ENCODE assay signal across 8 cellular contexts in genomic region chr21:33640697-33641338, GRCh38. TPM values are rescaled to one million over a fixed set of nuclear protein-coding genes. Genes with fewer than 3 reads are reported as not detected.
DNase-seq lines count a peak whose midpoint lies in the region; ATAC-seq and TF ChIP-seq lines count a peak whose summit lies in the region.

No MANE protein-coding gene starts in this region.

- H3K4me1 Mint-ChIP-seq in activated CD4-positive, alpha-beta memory T cell treated with anti-CD3 and anti-CD28 coated beads, Interleukin-2, amount 10 ng/mL, durations not matched to agents 7 days and 5 days = peaks cover 25% of the 10 kb centered on the region

- in situ Hi-C loops in KBM-7 (cut with MboI; ENCODE audit: low pct_unique_long_range_greater_than_20kb, low sequenced_read_pairs) = no loop called here

- H3K27me3 ChIP-seq in BE2C (no peaks in the 10 kb centered on the region), HCT116 (ENCODE audit: insufficient read depth, low read length) (no peaks in the 10 kb centered on the region), right cardiac atrium (ENCODE audit: control insufficient read depth, insufficient read depth) (no peaks in the 10 kb centered on the region)

- peak overlapping the region; percentile 65 for H3K27ac ChIP-seq in HCT116 (ENCODE audit: low read depth, low read length)
- H3K27ac ChIP-seq in right cardiac atrium (ENCODE audit: low read length) = peak overlapping the region; percentile 86

- peaks cover 76% of the 10 kb centered on the region for H3K79me2 ChIP-seq in HCT116 (ENCODE audit: insufficient read depth, low read length)

- H3K4me3 Mint-ChIP-seq in activated CD4-positive, alpha-beta memory T cell treated with anti-CD3 and anti-CD28 coated beads, Interleukin-2, amount 10 ng/mL, durations not matched to agents 7 days and 5 days = peak overlapping the region; percentile 91

- no peaks in the 10 kb centered on the region for H3K9me3 Mint-ChIP-seq in activated CD4-positive, alpha-beta memory T cell treated with anti-CD3 and anti-CD28 coated beads, Interleukin-2, amount 10 ng/mL, durations not matched to agents 7 days and 5 days

- POLR2A ChIA-PET in HCT116 (lab: Charles Lee) = no interaction called here
- POLR2A ChIA-PET in activated CD4-positive, alpha-beta memory T cell treated with anti-CD3 and anti-CD28 coated beads, Interleukin-2, amount 10 ng/mL, durations not matched to agents 7 days and 5 days (lab: Charles Lee) = interaction anchor here (0.7 to 1.4 kb wide), 4 partner anchors 57 to 258 kb away, joined by 3 to 4 read pairs (median 3); partner anchors contain the start of gene SON

- H3K4me1 ChIP-seq in BE2C (no peaks in the 10 kb centered on the region), HCT116 (ENCODE audit: control insufficient read depth in 1 of 2, insufficient read depth in 2 of 2, low read length in 2 of 2) (peaks cover 12 to 13% of the 10 kb centered on the region in 2 experiments; a peak in 3 of 4 replicates), right cardiac atrium (ENCODE audit: control insufficient read depth, insufficient read depth, low read length) (peaks cover 3% of the 10 kb centered on the region)

- RAD21 ChIA-PET in HCT116 (lab: Charles Lee; ENCODE audit: low non-redundant PET in 1 of 2, low total read pairs in 2 of 2, uncharacterized antibody in 2 of 2, unreplicated experiment in 2 of 2) = no interaction called here

- H3K27ac Mint-ChIP-seq in activated CD4-positive, alpha-beta memory T cell treated with anti-CD3 and anti-CD28 coated beads, Interleukin-2, amount 10 ng/mL, durations not matched to agents 7 days and 5 days = peak overlapping the region; percentile 97

- TF ChIP-seq CTCF in BE2C (IDR thresholded peaks at IDR 0.05; ENCODE audit: low read depth, low read length) (no peak), HCT116 (IDR thresholded peaks at IDR 0.05 in 2 of 3, conservative IDR thresholded peaks at IDR 0.05 in 1 of 3; ENCODE audit: borderline replicate concordance in 1 of 3, insufficient read depth in 1 of 3, low read depth in 2 of 3, low read length in 2 of 3) (no peak)

- no peaks in the 10 kb centered on the region for H3K9me3 ChIP-seq in BE2C
- H3K9me3 ChIP-seq in HCT116 (ENCODE audit: control insufficient read depth in 1 of 2, insufficient read depth in 1 of 2, low read depth in 1 of 2, low read length in 2 of 2) = no peaks in the 10 kb centered on the region
- H3K9me3 ChIP-seq in right cardiac atrium (ENCODE audit: control insufficient read depth, low read length) = no peaks in the 10 kb centered on the region

- 26% methylated on average over 18 of the region's 18 CpGs for whole genome bisulfite sequencing in right cardiac atrium

- H3K36me3 Mint-ChIP-seq in activated CD4-positive, alpha-beta memory T cell treated with anti-CD3 and anti-CD28 coated beads, Interleukin-2, amount 10 ng/mL, durations not matched to agents 7 days and 5 days (ENCODE audit: low read depth) = peaks cover 9% of the 10 kb centered on the region

- peak; percentile 19 for DNase-seq in BE2C
- peak; percentile 4 for DNase-seq in HCT116 (ENCODE audit: low read depth, low spot score)
- no peak for DNase-seq in activated CD4-positive, alpha-beta memory T cell treated with anti-CD3 and anti-CD28 coated beads, Interleukin-2, amount 10 ng/mL, durations not matched to agents 7 days and 5 days
- no peak for DNase-seq in right cardiac atrium
- DNase-seq in skeletal muscle cell (ENCODE audit: low read depth) = no peak
- no peak for DNase-seq in activated gamma-delta T cell treated with Interleukin-2 at 50 U/mL for 16 hours
- no peak for DNase-seq in KBM-7
- DNase-seq in HuH-7 (ENCODE audit: low spot score) = no peak

- intact Hi-C loops in HCT116 (cut with micrococcal nuclease) = loop anchor here (5.0 to 10.0 kb wide), 2 partner anchors 99 to 264 kb away; partner anchors contain the start of genes GART and SON
- intact Hi-C loops in right cardiac atrium (cut with DNase I) = loop anchor here (5.0 to 10.0 kb wide), 3 partner anchors 94 to 256 kb away; no protein-coding TSS in a partner anchor

- no peaks in the 10 kb centered on the region for H4K20me1 ChIP-seq in HCT116 (ENCODE audit: insufficient read depth)

- H3K4me2 ChIP-seq in HCT116 (ENCODE audit: low read length) = peak overlapping the region; percentile 78

- ATAC-seq in HCT116 (no peak), right cardiac atrium (no peak)

- H3K4me3 ChIP-seq in BE2C (ENCODE audit: low read depth, low read length) = peak overlapping the region; percentile 88
- peak overlapping the region; percentile 85 to 90 for H3K4me3 ChIP-seq in HCT116 (replicated peaks in 1 of 2; ENCODE audit: low read depth in 1 of 2, low read length in 2 of 2)
- peak overlapping the region; percentile 92 for H3K4me3 ChIP-seq in right cardiac atrium (ENCODE audit: low read length)
- peak overlapping the region; percentile 75 for H3K4me3 ChIP-seq in skeletal muscle cell (ENCODE audit: low read depth, low read length)

- peaks cover 4% of the 10 kb centered on the region; the same call in 1 of the 2 replicates for H3K36me3 ChIP-seq in BE2C
- no peaks in the 10 kb centered on the region for H3K36me3 ChIP-seq in HCT116 (ENCODE audit: control insufficient read depth in 1 of 2, insufficient read depth in 2 of 2, low read length in 2 of 2)

- H3K9me2 ChIP-seq in HCT116 (ENCODE audit: insufficient read depth) = no peaks in the 10 kb centered on the region

- H3K9ac ChIP-seq in HCT116 (ENCODE audit: low read length) = peak overlapping the region; percentile 78

- CTCF ChIA-PET in HCT116 (lab: Charles Lee) = no interaction called here
- CTCF ChIA-PET in activated CD4-positive, alpha-beta memory T cell treated with anti-CD3 and anti-CD28 coated beads, Interleukin-2, amount 10 ng/mL, durations not matched to agents 7 days and 5 days (lab: Charles Lee) = interaction anchor here (1.0 to 1.5 kb wide), 2 partner anchors 35 to 47 kb away, joined by 3 to 4 read pairs; no protein-coding TSS in a partner anchor

- TF ChIP-seq RAD21 in HCT116 (IDR thresholded peaks at IDR 0.05; ENCODE audit: low read depth) = no peak

- H3K27me3 Mint-ChIP-seq in activated CD4-positive, alpha-beta memory T cell treated with anti-CD3 and anti-CD28 coated beads, Interleukin-2, amount 10 ng/mL, durations not matched to agents 7 days and 5 days = peaks cover 25% of the 10 kb centered on the region

- BruUV-seq in HCT116 (replicated peaks; lab: Mats Ljungman, UMichigan) = no TSS peak

- no peak overlapping the region for H2AFZ ChIP-seq in HCT116 (ENCODE audit: low read depth, low read length, poor library complexity, severe bottlenecking)

- no peak for TF ChIP-seq POLR2A in HCT116 (IDR thresholded peaks at IDR 0.05; ENCODE audit: borderline replicate concordance, extremely low read depth, insufficient read depth, insufficient read length)

TF ChIP-seq in HCT116, 20 proteins besides CTCF, POLR2A, EP300 and RAD21:
- TF ChIP-seq ELF1 (IDR thresholded peaks at IDR 0.05; ENCODE audit: borderline replicate concordance, low read depth) (no peak), YY1 (IDR thresholded peaks at IDR 0.05; ENCODE audit: extremely low read depth, insufficient replicate concordance, low read depth, low read length) (no peak), ZBTB33 (IDR thresholded peaks at IDR 0.05; ENCODE audit: extremely low read depth, insufficient replicate concordance, low read length) (no peak), CEBPB (IDR thresholded peaks at IDR 0.05; ENCODE audit: low read depth) (no peak), SRF (IDR thresholded peaks at IDR 0.05; ENCODE audit: low read depth) (no peak), ZFX (IDR thresholded peaks at IDR 0.05) (no peak), JUND (IDR thresholded peaks at IDR 0.05) (no peak), EZH2phosphoT487 (IDR thresholded peaks at IDR 0.05; ENCODE audit: borderline replicate concordance) (no peak), SP1 (IDR thresholded peaks at IDR 0.05; ENCODE audit: low read depth) (no peak)

RNA-seq across cellular contexts. Expression of gene CRYZL1, which starts 0.7 kb away (rescaled TPM):
- polyA plus RNA-seq in BE2C (2012; ENCODE audit: insufficient read depth, insufficient read length, low read depth) = 23.7 TPM
- total RNA-seq in HCT116 (2021; ENCODE audit: unreplicated experiment) = 43.0 TPM
- polyA plus RNA-seq in HCT116 (2012) = 21.6 and 28.0 TPM in 2 replicates
- total RNA-seq in activated CD4-positive, alpha-beta memory T cell treated with anti-CD3 and anti-CD28 coated beads, Interleukin-2, amount 10 ng/mL, durations not matched to agents 7 days and 5 days = 10 to 100 TPM; 33.6 to 39.3 TPM
- 10 to 100 TPM; 25.0 to 37.5 (median 32.3) TPM for total RNA-seq in right cardiac atrium
- 26.7 TPM for polyA plus RNA-seq in right cardiac atrium

RNA-seq across cellular contexts. Expression of gene ITSN1, which starts 1.5 kb away (rescaled TPM):
- polyA plus RNA-seq in BE2C (2012; ENCODE audit: insufficient read depth, insufficient read length, low read depth) = 19.4 TPM
- 25.8 TPM for total RNA-seq in HCT116 (2021; ENCODE audit: unreplicated experiment)
- 17.5 and 22.2 TPM in 2 replicates for polyA plus RNA-seq in HCT116 (2012)
- 1 to 10 TPM; 2.7 to 4.0 TPM for total RNA-seq in activated CD4-positive, alpha-beta memory T cell treated with anti-CD3 and anti-CD28 coated beads, Interleukin-2, amount 10 ng/mL, durations not matched to agents 7 days and 5 days
- 10 to 100 TPM; 63.4 to 83.6 (median 70.6) TPM for total RNA-seq in right cardiac atrium
- 32.8 TPM for polyA plus RNA-seq in right cardiac atrium

RNA-seq across cellular contexts. Expression of gene DONSON, which starts 52.3 kb away (rescaled TPM):
- polyA plus RNA-seq in BE2C (2012; ENCODE audit: insufficient read depth, insufficient read length, low read depth) = 16.3 TPM
- 31.7 TPM for total RNA-seq in HCT116 (2021; ENCODE audit: unreplicated experiment)
- polyA plus RNA-seq in HCT116 (2012) = 19.4 and 22.6 TPM in 2 replicates
- 10 to 100 TPM; 35.4 to 35.5 TPM for total RNA-seq in activated CD4-positive, alpha-beta memory T cell treated with anti-CD3 and anti-CD28 coated beads, Interleukin-2, amount 10 ng/mL, durations not matched to agents 7 days and 5 days
- total RNA-seq in right cardiac atrium = 1 to 10 TPM; 4.2 to 5.9 (median 5.4) TPM
- 3.9 TPM for polyA plus RNA-seq in right cardiac atrium

Comparison
In these comparisons a context has a peak if more than half of its experiments do, and no peak if none do; other contexts are left out.
1. DNase-seq: peak in BE2C (single experiment) and HCT116 (single experiment); none in activated CD4-positive, alpha-beta memory T cell treated with anti-CD3 and anti-CD28 coated beads, Interleukin-2, amount 10 ng/mL, durations not matched to agents 7 days and 5 days (single experiment), right cardiac atrium (0 of 3), skeletal muscle cell (single experiment), activated gamma-delta T cell treated with Interleukin-2 at 50 U/mL for 16 hours (single experiment), KBM-7 (single experiment) and HuH-7 (single experiment).
2. Peak in every context shown above with its lines, with median percentiles within 50 percentile points of each other: H3K4me3 ChIP-seq.